In genomic region chr17:50013079-50013478, GRCh38 we compare ENCODE assay signal across 31 cellular contexts. TPM values are rescaled to one million over a fixed set of nuclear protein-coding genes. Genes with fewer than 3 reads are reported as not detected.
"Had no signal": no experiment of that assay in that cellular context is flagged by ENCODE, and none has a peak within 500 bp of the region (broad histone marks: within the 10 kb centered on the region; RNA-seq: fewer than 3 reads in every experiment).

No MANE protein-coding gene starts in this region.

- H3K4me1 ChIP-seq: ascending aorta had no signal

- ATAC-seq: activated CD4-positive, alpha-beta T cell treated with anti-CD3 and anti-CD28 coated beads for 36 hours; activated CD8-positive, alpha-beta memory T cell treated with anti-CD3 and anti-CD28 coated beads, Interleukin-2, amount 10 ng/mL, durations not matched to agents 7 days and 5 days; activated CD8-positive, alpha-beta T cell treated with anti-CD3 and anti-CD28 coated beads, Interleukin-2, amount 10 ng/mL, durations not matched to agents 7 days and 5 days; activated naive CD8-positive, alpha-beta T cell treated with anti-CD3 and anti-CD28 coated beads, Interleukin-2, amount 50 U/mL, for 24 hours; T-cell; T-helper 17 cell had no signal

- DNase-seq: activated B cell treated with CpG ODN at 0.5 μM for 24 hours; activated CD4-positive, alpha-beta memory T cell treated with anti-CD3 and anti-CD28 coated beads, Interleukin-2, amount 10 ng/mL, durations not matched to agents 7 days and 5 days; activated CD4-positive, alpha-beta T cell treated with anti-CD3 and anti-CD28 coated beads for 1 hour; activated CD4-positive, alpha-beta T cell treated with anti-CD3 and anti-CD28 coated beads for 36 hours; activated CD4-positive, alpha-beta T cell treated with anti-CD3 and anti-CD28 coated beads for 48 hours; activated CD4-positive, alpha-beta T cell treated with anti-CD3 and anti-CD28 coated beads, Interleukin-2, amount 10 ng/mL, durations not matched to agents 7 days and 5 days; activated CD4-positive, alpha-beta T cell treated with anti-CD3 and anti-CD28 coated beads, Interleukin-2, amount 50 U/mL, for 48 hours; activated CD8-positive, alpha-beta memory T cell treated with anti-CD3 and anti-CD28 coated beads for 24 hours; activated CD8-positive, alpha-beta memory T cell treated with anti-CD3 and anti-CD28 coated beads, Interleukin-2, amount 10 ng/mL, durations not matched to agents 7 days and 5 days; activated CD8-positive, alpha-beta T cell treated with anti-CD3 and anti-CD28 coated beads, Interleukin-2, amount 10 ng/mL, durations not matched to agents 7 days and 5 days; activated effector memory CD4-positive, alpha-beta T cell treated with Interleukin-2 at 50 U/mL for 16 hours; activated gamma-delta T cell; activated naive CD4-positive, alpha-beta T cell treated with anti-CD3 and anti-CD28 coated beads, Interleukin-2, amount 10 ng/mL, durations not matched to agents 7 days and 5 days; activated naive CD4-positive, alpha-beta T cell treated with Interleukin-2 at 50 U/mL for 16 hours; activated naive CD8-positive, alpha-beta T cell treated with anti-CD3 and anti-CD28 coated beads, Interleukin-2, amount 10 ng/mL, durations not matched to agents 7 days and 5 days; activated naive CD8-positive, alpha-beta T cell treated with anti-CD3 and anti-CD28 coated beads, Interleukin-2, amount 50 U/mL, for 24 hours; activated T-cell treated with anti-CD3 and anti-CD28 coated beads, Interleukin-2, amount 50 U/mL, for 24 hours; activated T-cell treated with anti-CD3 and anti-CD28 coated beads, Interleukin-2, amount 50 U/mL, for 48 hours; amygdala; anterior cingulate cortex; caudate nucleus; T-cell; T-helper 17 cell had no signal

- H3K27ac ChIP-seq: ascending aorta, cardiac muscle cell, VCaP had no signal

- H3K36me3 ChIP-seq: ascending aorta, cardiac muscle cell had no signal

- H3K4me3 ChIP-seq: ascending aorta, cardiac muscle cell had no signal

- FAIRE-seq: bronchial epithelial cell, TTC549 had no signal

- H3K27me3 ChIP-seq: ascending aorta had no signal

RNA-seq across cellular contexts. Expression of gene DLX3, which starts 18.1 kb away (rescaled TPM):
- total RNA-seq: activated B cell treated with CpG ODN at 0.5 μM for 24 hours; activated CD4-positive, alpha-beta memory T cell treated with anti-CD3 and anti-CD28 coated beads, Interleukin-2, amount 10 ng/mL, durations not matched to agents 7 days and 5 days; activated CD4-positive, alpha-beta T cell treated with anti-CD3 and anti-CD28 coated beads, Interleukin-2, amount 10 ng/mL, durations not matched to agents 7 days and 5 days; activated CD8-positive, alpha-beta memory T cell treated with anti-CD3 and anti-CD28 coated beads, Interleukin-2, amount 10 ng/mL, durations not matched to agents 7 days and 5 days; activated CD8-positive, alpha-beta T cell treated with anti-CD3 and anti-CD28 coated beads, Interleukin-2, amount 10 ng/mL, durations not matched to agents 7 days and 5 days; activated naive CD8-positive, alpha-beta T cell treated with anti-CD3 and anti-CD28 coated beads, Interleukin-2, amount 10 ng/mL, durations not matched to agents 7 days and 5 days; activated T-helper 2 cell treated with anti-CD3 and anti-CD28 coated beads, Interferon-gamma antibody, Interleukin-2, Interleukin-4, amounts not matched to agents 10 μg/mL and 5 μg/mL and 100 μg/mL, durations not matched to agents 14 hours and 24 hours and 36 hours; bronchial epithelial cell; T-cell; T-helper 1 cell treated with Interleukin-12 subunit alpha and Interleukin-12 subunit beta and Interleukin-4 antibody, amounts not matched to agents 30 ng/mL and 1 ng/mL, for 36 hours; T-helper 17 cell; T-helper 2 cell treated with Interferon-gamma antibody and Interleukin-4, amounts not matched to agents 100 ng/mL and 5 ng/mL, for 36 hours had no signal

RNA-seq across cellular contexts. Expression of gene DLX4, which starts 44.1 kb away (rescaled TPM):
- total RNA-seq: activated CD8-positive, alpha-beta T cell treated with anti-CD3 and anti-CD28 coated beads, Interleukin-2, amount 10 ng/mL, durations not matched to agents 7 days and 5 days; activated T-helper 2 cell treated with anti-CD3 and anti-CD28 coated beads, Interferon-gamma antibody, Interleukin-2, Interleukin-4, amounts not matched to agents 10 μg/mL and 5 μg/mL and 100 μg/mL, durations not matched to agents 14 hours and 24 hours and 36 hours; ascending aorta; bronchial epithelial cell; T-helper 1 cell treated with Interleukin-12 subunit alpha and Interleukin-12 subunit beta and Interleukin-4 antibody, amounts not matched to agents 30 ng/mL and 1 ng/mL, for 36 hours had no signal
